8 cellular contexts compared by ENCODE assay signal in genomic region chr6:33091957-33092356, GRCh38. TPM values are rescaled to one million over a fixed set of nuclear protein-coding genes. Genes with fewer than 3 reads are reported as not detected.
DNase-seq lines count a peak whose midpoint lies in the region; ATAC-seq and TF ChIP-seq lines count a peak whose summit lies in the region.

No MANE protein-coding gene starts in this region.

- H3K27me3 Mint-ChIP-seq in GM23338 (ENCODE audit: insufficient read depth, low read depth, poor library complexity) (peaks cover 8% of the 10 kb centered on the region), nephron progenitor cell (ENCODE audit: low read depth, poor library complexity) (peaks cover 37% of the 10 kb centered on the region)

- no peaks in the 10 kb centered on the region for H3K36me3 ChIP-seq in GM23338 (ENCODE audit: insufficient read depth)

- no peaks in the 10 kb centered on the region for H3K79me2 ChIP-seq in GM23338 (replicated peaks; ENCODE audit: insufficient read depth)

- H3K4me1 Mint-ChIP-seq in GM23338 (peaks cover 3% of the 10 kb centered on the region; the same call in 2 of the 3 replicates), nephron progenitor cell (peaks cover 15% of the 10 kb centered on the region)

- no peak overlapping the region for H3K4me2 ChIP-seq in GM23338

- H3K27ac Mint-ChIP-seq in GM23338 (no peak overlapping the region), nephron progenitor cell (no peak overlapping the region)

- H3K4me3 Mint-ChIP-seq in GM23338 (no peak overlapping the region), nephron progenitor cell (no peak overlapping the region)

- H3K27ac ChIP-seq in GM23338 (ENCODE audit: low read depth) = no peak overlapping the region

- H3K9me3 Mint-ChIP-seq in GM23338 (no peaks in the 10 kb centered on the region), nephron progenitor cell (peaks cover 5% of the 10 kb centered on the region)

- DNase-seq in GM23338 (ENCODE audit: low spot score) = peak; percentile 89
- DNase-seq in UCSD-AML1 (lab: John Stamatoyannopoulos, UW; ENCODE audit: unreplicated experiment) = peak; percentile 39
- DNase-seq in central memory CD4-positive, alpha-beta T cell = peak; percentile 25
- DNase-seq in nephron progenitor cell = peak; percentile 28
- DNase-seq in DMS153 treated with DMSO at 0.1 percent for 48 hours (lab: John Stamatoyannopoulos, UW; ENCODE audit: unreplicated experiment) = no peak
- DNase-seq in NCI-H2196 treated with DMSO at 0.1 percent for 48 hours (lab: John Stamatoyannopoulos, UW; ENCODE audit: unreplicated experiment) = no peak
- no peak for DNase-seq in epidermal melanocyte (ENCODE audit: insufficient read length, low spot score)

- no peaks in the 10 kb centered on the region for H4K20me1 ChIP-seq in GM23338 (replicated peaks; ENCODE audit: insufficient read depth)

- H3F3A ChIP-seq in GM23338 (replicated peaks; ENCODE audit: low read depth) = no peaks in the 10 kb centered on the region

- H3K9me2 ChIP-seq in GM23338 (ENCODE audit: insufficient read depth) = 0 out of 2 replicates have a peak, but pooled peaks cover 5% of the 10 kb centered on the region

- H3K36me3 Mint-ChIP-seq in GM23338 (ENCODE audit: low read depth) (no peaks in the 10 kb centered on the region), nephron progenitor cell (ENCODE audit: low read depth) (no peaks in the 10 kb centered on the region)

- H3K27me3 ChIP-seq in GM23338 (ENCODE audit: insufficient read depth) = no peaks in the 10 kb centered on the region

- peak; percentile 100 for ATAC-seq in GM23338
- ATAC-seq in HG02870 (IDR thresholded peaks at IDR 0.05; ENCODE audit: unreplicated experiment) = no peak

- H3K4me1 ChIP-seq in GM23338 (ENCODE audit: insufficient read depth) = no peaks in the 10 kb centered on the region

- TF ChIP-seq CTCF in GM23338 (conservative IDR thresholded peaks at IDR 0.05; ENCODE audit: low read depth in 2 of 2) (peak; percentile 85 to 99), nephron progenitor cell (IDR thresholded peaks at IDR 0.05) (peak; percentile 20)

- 0 out of 2 replicates have a peak overlapping the region, but pooled peaks have one; percentile 23 for H2AFZ ChIP-seq in GM23338

- no peak overlapping the region for H3K4me3 ChIP-seq in GM23338

TF ChIP-seq in GM23338, 12 proteins besides CTCF, POLR2A, EP300 and RAD21:
- TF ChIP-seq REST (IDR thresholded peaks at IDR 0.05; ENCODE audit: unreplicated experiment) (no peak), POLR2AphosphoS5 (IDR thresholded peaks at IDR 0.05; ENCODE audit: low read depth) (no peak), EZH2phosphoT487 (IDR thresholded peaks at IDR 0.05; ENCODE audit: unreplicated experiment) (no peak), JUNB (IDR thresholded peaks at IDR 0.05; ENCODE audit: unreplicated experiment) (no peak), ETS1 (IDR thresholded peaks at IDR 0.05) (no peak), ZNF114 (CRISPR knock-in tag; IDR thresholded peaks at IDR 0.05) (no peak), ZNF331 (CRISPR knock-in tag; IDR thresholded peaks at IDR 0.05; ENCODE audit: low read depth) (no peak), STAT1 (IDR thresholded peaks at IDR 0.05; ENCODE audit: unreplicated experiment) (no peak)

RNA-seq across cellular contexts. Expression of gene HLA-DPB1, which starts 16.2 kb away (rescaled TPM):
- 32.1 and 37.6 TPM in 2 replicates for total RNA-seq in GM23338 (2014; rRNA removed; shearing (Covaris generic))
- polyA plus RNA-seq in GM23338 (2016; fragmentation: Nextera tagmentation; extraction: Ambion mirVana) = 19.8 and 22.0 TPM in 2 replicates

RNA-seq across cellular contexts. Expression of gene HLA-DPA1, which starts 18.5 kb away (rescaled TPM):
- 6.6 and 6.9 TPM in 2 replicates for total RNA-seq in GM23338 (2014; rRNA removed; shearing (Covaris generic))
- 3.9 and 4.1 TPM in 2 replicates for polyA plus RNA-seq in GM23338 (2016; fragmentation: Nextera tagmentation; extraction: Ambion mirVana)

Comparison
In these comparisons a context has a peak if more than half of its experiments do, and no peak if none do; other contexts are left out.
1. DNase-seq: peak in GM23338 (single experiment), UCSD-AML1 (single experiment), central memory CD4-positive, alpha-beta T cell (single experiment) and nephron progenitor cell (single experiment); none in DMS153 treated with DMSO at 0.1 percent for 48 hours (single experiment), NCI-H2196 treated with DMSO at 0.1 percent for 48 hours (single experiment) and epidermal melanocyte (single experiment).